Comparison of ENCODE assay signal across 14 cellular contexts in the genomic region with DNA sequence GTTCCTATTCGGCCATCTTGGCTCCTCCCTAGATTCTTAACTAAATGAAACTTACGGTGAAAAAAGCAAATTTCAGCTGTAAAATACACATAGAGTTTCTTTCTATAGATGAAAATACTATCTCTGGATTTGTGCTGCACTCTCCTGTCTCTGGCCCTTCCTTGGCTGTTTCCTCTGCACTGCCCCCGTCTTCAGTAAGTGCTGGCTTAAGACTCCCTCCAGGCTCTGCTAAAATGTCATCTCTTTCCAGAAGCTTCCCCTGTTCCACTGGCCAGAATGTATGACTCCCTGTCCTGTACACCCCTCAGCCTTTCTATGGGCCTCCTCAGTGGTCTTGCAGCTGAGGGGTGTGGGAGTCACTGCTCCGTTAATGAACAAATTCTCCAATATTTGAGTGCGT.
"Had no signal": no experiment of that assay in that cellular context is flagged by ENCODE, and none has a peak within 500 bp of the region (broad histone marks: within the 10 kb centered on the region; RNA-seq: fewer than 3 reads in every experiment).

No MANE protein-coding gene starts in this region.

- H3K27ac ChIP-seq: upper lobe of right lung had no signal

- H3K4me1 ChIP-seq: upper lobe of right lung had no signal

- ATAC-seq: activated naive CD8-positive, alpha-beta T cell treated with anti-CD3 and anti-CD28 coated beads, Interleukin-2, amount 50 U/mL, for 24 hours; activated T-helper 17 cell treated with anti-CD3 and anti-CD28 coated beads, Interleukin-2, amount 50 U/mL, for 72 hours; sciatic nerve; stimulated activated naive CD8-positive, alpha-beta T cell treated with anti-CD3 and anti-CD28 coated beads, Interleukin-15, amount 100 ng/mL, for 72 hours; upper lobe of right lung had no signal

- H3K4me1 Mint-ChIP-seq: activated naive CD8-positive, alpha-beta T cell treated with anti-CD3 and anti-CD28 coated beads, Interleukin-2, amount 50 U/mL, for 24 hours; activated T-helper 17 cell treated with anti-CD3 and anti-CD28 coated beads, Interleukin-2, amount 50 U/mL, for 72 hours; stimulated activated naive CD8-positive, alpha-beta T cell treated with anti-CD3 and anti-CD28 coated beads, Interleukin-15, amount 100 ng/mL, for 72 hours had no signal

- H3K36me3 ChIP-seq: upper lobe of right lung had no signal

- H3K27me3 ChIP-seq: upper lobe of right lung had no signal

- H3K4me3 ChIP-seq: upper lobe of right lung had no signal

- H3K9me3 ChIP-seq: upper lobe of right lung had no signal

- H3K4me3 Mint-ChIP-seq: activated naive CD8-positive, alpha-beta T cell treated with anti-CD3 and anti-CD28 coated beads, Interleukin-2, amount 50 U/mL, for 24 hours; activated T-helper 17 cell treated with anti-CD3 and anti-CD28 coated beads, Interleukin-2, amount 50 U/mL, for 72 hours had no signal

- H3K9me3 Mint-ChIP-seq: activated naive CD8-positive, alpha-beta T cell treated with anti-CD3 and anti-CD28 coated beads, Interleukin-2, amount 50 U/mL, for 24 hours had no signal

- DNase-seq: activated CD4-positive, alpha-beta T cell treated with anti-CD3 and anti-CD28 coated beads for 1 hour; activated CD4-positive, alpha-beta T cell treated with anti-CD3 and anti-CD28 coated beads, Interleukin-2, amount 50 U/mL, for 4 hours; activated naive CD4-positive, alpha-beta T cell treated with Interleukin-2 at 50 U/mL for 16 hours; activated naive CD8-positive, alpha-beta T cell treated with anti-CD3 and anti-CD28 coated beads, Interleukin-2, amount 50 U/mL, for 24 hours; aorta; effector CD8-positive, alpha-beta T cell; foreskin melanocyte; head of caudate nucleus; kidney glomerular epithelial cell; stimulated activated naive CD8-positive, alpha-beta T cell treated with anti-CD3 and anti-CD28 coated beads, Interleukin-15, amount 100 ng/mL, for 72 hours; T-helper 9 cell; upper lobe of right lung had no signal

- H3K27ac Mint-ChIP-seq: activated naive CD8-positive, alpha-beta T cell treated with anti-CD3 and anti-CD28 coated beads, Interleukin-2, amount 50 U/mL, for 24 hours; activated T-helper 17 cell treated with anti-CD3 and anti-CD28 coated beads, Interleukin-2, amount 50 U/mL, for 72 hours; stimulated activated naive CD8-positive, alpha-beta T cell treated with anti-CD3 and anti-CD28 coated beads, Interleukin-15, amount 100 ng/mL, for 72 hours had no signal
